27 cellular contexts compared by ENCODE assay signal in genomic region chr10:90286406-90286805, GRCh38.
"Had no signal": no experiment of that assay in that cellular context is flagged by ENCODE, and none has a peak within 500 bp of the region (broad histone marks: within the 10 kb centered on the region; RNA-seq: fewer than 3 reads in every experiment).

No MANE protein-coding gene starts in this region.

- H3K27ac ChIP-seq: stomach, suprapubic skin, testis, thoracic aorta, thyroid gland, tibial artery, tibial nerve, transverse colon, upper lobe of left lung, upper lobe of right lung, uterus, vagina had no signal

- ATAC-seq: stimulated activated effector memory CD8-positive, alpha-beta T cell treated with anti-CD3 and anti-CD28 coated beads, Interleukin-12 subunit alpha, Interleukin-12 subunit beta, amount 100 ng/mL, for 72 hours; stimulated activated memory B cell treated with anti-CD40 and anti-IgM and Interleukin-4, amounts not matched to agents 10 μg/mL and 1 μg/mL and 100 μg/mL, for 72 hours; stimulated activated naive CD8-positive, alpha-beta T cell treated with anti-CD3 and anti-CD28 coated beads, Interleukin-15, amount 100 ng/mL, for 72 hours; stimulated activated naive CD8-positive, alpha-beta T cell treated with anti-CD3 and anti-CD28 coated beads, Interleukin-15, Interleukin-2, amounts not matched to agents 100 U/mL and 50 U/mL, for 24 hours; upper lobe of right lung had no signal

- H3K4me3 ChIP-seq: stomach, suprapubic skin, testis, thoracic aorta, thyroid gland, tibial artery, tibial nerve, transverse colon, upper lobe of left lung, upper lobe of right lung, uterus, vagina had no signal

- H3K27me3 ChIP-seq: stomach, suprapubic skin, testis, thyroid gland, tibial artery, tibial nerve, transverse colon, upper lobe of left lung, upper lobe of right lung, uterus, vagina had no signal

- H3K4me1 ChIP-seq: stomach, suprapubic skin, testis, thyroid gland, transverse colon, upper lobe of right lung, uterus, vagina had no signal

- H3K36me3 ChIP-seq: stomach, suprapubic skin, thoracic aorta, thyroid gland, tibial artery, tibial nerve, transverse colon, upper lobe of left lung, upper lobe of right lung, uterus, vagina had no signal

- H3K9me3 ChIP-seq: stomach, suprapubic skin, testis, thoracic aorta, thyroid gland, tibial artery, tibial nerve, transverse colon, upper lobe of left lung, upper lobe of right lung, uterus, vagina had no signal

- FAIRE-seq: urothelium cell line had no signal

- DNase-seq: stimulated activated CD4-positive, alpha-beta T cell treated with anti-CD3 and anti-CD28 coated beads, Interleukin-2, amount 100 ng/mL, for 48 hours; stimulated activated CD4-positive, alpha-beta T cell treated with anti-CD3 and anti-CD28 coated beads, Interleukin-4, amount 100 ng/mL, for 1 hour; stimulated activated CD4-positive, alpha-beta T cell treated with anti-CD3 and anti-CD28 coated beads, Interleukin-4, amount 100 ng/mL, for 24 hours; stimulated activated CD4-positive, alpha-beta T cell treated with anti-CD3 and anti-CD28 coated beads, Interleukin-4, amount 100 ng/mL, for 4 hours; stimulated activated CD8-positive, alpha-beta memory T cell treated with anti-CD3 and anti-CD28 coated beads, Interleukin-4, amount 100 ng/mL, for 48 hours; stimulated activated naive B cell treated with anti-CD40 and anti-IgM and Interleukin-4, amounts not matched to agents 10 μg/mL and 1 μg/mL and 100 μg/mL, for 72 hours; stimulated activated naive CD4-positive, alpha-beta T cell; stimulated activated naive CD4-positive, alpha-beta T cell treated with Interleukin-2 at 50 U/mL for 16 hours; stimulated activated naive CD8-positive, alpha-beta T cell treated with anti-CD3 and anti-CD28 coated beads, Interleukin-15, amount 100 ng/mL, for 72 hours; stimulated activated naive CD8-positive, alpha-beta T cell treated with anti-CD3 and anti-CD28 coated beads, Interleukin-15, Interleukin-2, amounts not matched to agents 100 U/mL and 50 U/mL, for 24 hours; stomach; substantia nigra; testis; thyroid gland; tibial artery; transverse colon; trophoblast cell; upper lobe of left lung; upper lobe of right lung; uterus had no signal
